ENCODE assay signal across 8 cellular contexts in the genomic region with DNA sequence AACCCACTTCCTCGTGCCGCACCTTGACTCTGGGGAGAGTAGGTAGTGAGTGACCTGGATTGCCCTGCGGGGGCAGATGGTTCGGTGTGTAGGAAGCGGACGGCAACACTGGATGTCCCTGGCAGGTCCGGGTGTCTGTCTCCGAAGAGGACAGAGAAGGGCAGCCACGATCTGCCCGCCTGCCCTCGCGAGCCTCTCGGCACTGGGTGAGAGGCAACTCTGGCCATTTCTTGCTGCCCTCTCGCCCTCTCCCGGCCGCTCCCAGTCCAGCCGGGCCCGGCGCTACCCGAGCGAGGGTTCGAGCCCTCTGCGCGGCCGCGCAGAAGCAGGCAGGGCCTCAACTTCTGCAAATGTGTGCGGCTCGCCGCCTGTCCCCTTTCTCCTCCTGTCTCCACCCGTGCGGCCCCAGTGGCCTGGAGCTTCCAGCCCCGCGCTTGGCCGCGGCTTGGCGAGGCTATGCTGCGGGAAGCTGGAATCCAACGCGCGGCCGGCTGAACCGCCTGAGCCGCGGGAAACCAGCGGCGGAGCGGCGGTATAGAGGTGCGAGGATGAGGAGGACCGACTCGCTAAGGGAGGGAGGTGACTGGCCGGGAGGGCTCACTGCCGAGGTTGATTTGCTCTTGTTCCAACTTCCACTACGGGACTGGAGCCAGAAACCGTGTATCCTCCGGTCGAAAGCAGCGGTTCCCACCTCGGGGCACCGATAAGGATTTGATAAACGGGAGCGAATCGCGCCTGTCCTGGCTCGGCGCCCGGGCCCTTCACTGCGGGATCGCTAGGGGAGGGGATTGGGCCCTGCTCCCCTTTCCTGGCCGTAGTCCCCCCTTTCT. TPM values are rescaled to one million over a fixed set of nuclear protein-coding genes. Genes with fewer than 3 reads are reported as not detected.
DNase-seq lines count a peak whose midpoint lies in the region; ATAC-seq and TF ChIP-seq lines count a peak whose summit lies in the region.

No MANE protein-coding gene starts in this region.

- peaks cover 29% of the 10 kb centered on the region for H3K4me1 Mint-ChIP-seq in progenitor cell of endocrine pancreas (ENCODE audit: low read depth)

- peak; percentile 46 for DNase-seq in NCI-H2227 (lab: John Stamatoyannopoulos, UW; ENCODE audit: unreplicated experiment)
- no peak for DNase-seq in NCI-H2227 treated with DMSO at 0.1 percent for 48 hours (lab: John Stamatoyannopoulos, UW)
- DNase-seq in NT2/D1 (ENCODE audit: low read depth, low spot score) = no peak
- peak; percentile 69 for DNase-seq in amniotic epithelial cell (ENCODE audit: low read depth)
- peak; percentile 73 for DNase-seq in left ventricle myocardium inferior
- no peak for DNase-seq in progenitor cell of endocrine pancreas (ENCODE audit: low spot score, unreplicated experiment)

- H3K4me1 ChIP-seq in NT2/D1 (ENCODE audit: insufficient read depth, insufficient read length) (peaks cover 6% of the 10 kb centered on the region), left ventricle myocardium inferior (peaks cover 84% of the 10 kb centered on the region)

- peaks cover 79% of the 10 kb centered on the region for H3K27me3 Mint-ChIP-seq in progenitor cell of endocrine pancreas

- intact Hi-C loops in left ventricle myocardium inferior (cut with micrococcal nuclease) = no loop called here

- H3K9me3 ChIP-seq in NT2/D1 (ENCODE audit: insufficient read depth, low read length) (no peaks in the 10 kb centered on the region), left ventricle myocardium inferior (replicated peaks) (no peaks in the 10 kb centered on the region)

- ATAC-seq in HG03457 (IDR thresholded peaks at IDR 0.05; ENCODE audit: unreplicated experiment) (no peak), GM21786 (IDR thresholded peaks at IDR 0.05; ENCODE audit: unreplicated experiment) (no peak)

- H3K4me3 ChIP-seq in NT2/D1 (ENCODE audit: insufficient read length, low read depth) (peak overlapping the region; percentile 50), left ventricle myocardium inferior (peak overlapping the region; percentile 94)

- H3K9me3 Mint-ChIP-seq in progenitor cell of endocrine pancreas (ENCODE audit: low read depth) = no peaks in the 10 kb centered on the region

- peak overlapping the region; percentile 90 for H3K4me3 Mint-ChIP-seq in progenitor cell of endocrine pancreas (ENCODE audit: low read depth)

- H3K36me3 ChIP-seq in NT2/D1 (ENCODE audit: insufficient read depth, insufficient read length, low read length) = no peaks in the 10 kb centered on the region
- H3K36me3 ChIP-seq in left ventricle myocardium inferior = peaks cover 7% of the 10 kb centered on the region

- H3K27ac ChIP-seq in left ventricle myocardium inferior (replicated peaks) = peak overlapping the region; percentile 99

- peak overlapping the region; percentile 62 for H3K9ac ChIP-seq in NT2/D1 (ENCODE audit: insufficient read length, low read depth)

- H3K27ac Mint-ChIP-seq in progenitor cell of endocrine pancreas = no peak overlapping the region

- TF ChIP-seq CTCF in left ventricle myocardium inferior (IDR thresholded peaks at IDR 0.05; ENCODE audit: borderline replicate concordance) (peak; percentile 48), progenitor cell of endocrine pancreas (IDR thresholded peaks at IDR 0.05; ENCODE audit: unreplicated experiment) (peak; percentile 14)

- H3K27me3 ChIP-seq in NT2/D1 (ENCODE audit: insufficient read depth, insufficient read length) (peaks cover 68% of the 10 kb centered on the region), left ventricle myocardium inferior (ENCODE audit: low read depth) (no peaks in the 10 kb centered on the region)

- H3K36me3 Mint-ChIP-seq in progenitor cell of endocrine pancreas (ENCODE audit: insufficient read depth) = no peaks in the 10 kb centered on the region

RNA-seq across cellular contexts. Expression of a gene that starts 1.5 kb away (rescaled TPM):
- total RNA-seq in left ventricle myocardium inferior (205 TPM), progenitor cell of endocrine pancreas (5.1 and 5.9 TPM in 2 replicates)

Comparison
In these comparisons a context has a peak if more than half of its experiments do, and no peak if none do; other contexts are left out.
1. DNase-seq: peak in NCI-H2227 (single experiment), amniotic epithelial cell (single experiment) and left ventricle myocardium inferior (single experiment); none in NCI-H2227 treated with DMSO at 0.1 percent for 48 hours (single experiment), NT2/D1 (single experiment) and progenitor cell of endocrine pancreas (single experiment).
2. RNA of a gene that starts 1.5 kb away (total RNA-seq): 205 TPM in left ventricle myocardium inferior (single experiment); 5.1 to 5.9 TPM in progenitor cell of endocrine pancreas; every median in the first group is over 10 times any median in the second.